1 cellular context compared by ENCODE assay signal in the genomic region with DNA sequence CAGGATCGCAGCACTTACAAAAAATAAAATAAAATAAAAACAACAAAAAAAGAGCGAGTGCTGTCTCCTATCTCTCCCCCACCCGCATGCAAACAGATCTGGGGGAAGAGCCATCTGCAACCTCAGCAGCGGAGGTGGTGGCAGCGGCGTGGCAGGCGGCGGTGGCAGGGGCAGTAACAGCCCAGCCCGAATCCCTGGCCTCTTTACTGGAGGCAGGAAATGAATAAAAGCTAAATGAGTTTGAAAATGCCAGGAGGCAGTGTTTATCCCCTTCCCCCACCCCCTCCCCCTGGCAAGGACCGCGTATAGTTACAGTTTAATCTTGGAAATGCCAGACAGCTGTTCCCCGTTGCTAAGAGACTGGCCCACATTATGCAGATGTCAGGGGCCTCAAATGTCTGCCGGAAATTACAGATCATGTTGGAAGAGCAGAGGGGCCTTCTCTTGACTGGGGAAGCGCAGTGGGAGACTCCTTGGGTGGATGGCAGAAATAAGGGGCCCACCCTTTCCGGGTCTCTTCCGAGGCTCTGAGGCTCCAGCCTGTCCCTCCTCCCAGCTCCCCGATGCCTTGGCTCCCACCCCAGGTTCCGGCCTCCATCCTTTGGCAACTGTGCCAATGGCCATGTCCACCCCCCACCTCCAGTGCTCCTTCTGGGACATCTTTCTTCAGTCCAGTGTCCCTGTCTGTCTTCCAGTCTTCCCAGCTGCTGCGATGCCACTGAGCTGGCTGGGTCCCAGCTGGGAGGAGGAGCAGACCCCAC.
TF ChIP-seq lines count a peak whose summit lies in the region.

No MANE protein-coding gene starts in this region.

TF ChIP-seq in H1, 55 proteins besides CTCF, POLR2A, EP300 and RAD21 (continued from another document):
- TF ChIP-seq CHD7 (IDR thresholded peaks at IDR 0.05; ENCODE audit: insufficient replicate concordance, low read length), result no peak
- no peak for TF ChIP-seq SIRT6 (IDR thresholded peaks at IDR 0.05; ENCODE audit: low read length)
